ENCODE assay signal across 25 cellular contexts in genomic region chr13:50912851-50913250, GRCh38. TPM values are rescaled to one million over a fixed set of nuclear protein-coding genes. Genes with fewer than 3 reads are reported as not detected.
DNase-seq lines count a peak whose midpoint lies in the region; ATAC-seq and TF ChIP-seq lines count a peak whose summit lies in the region.
"Had no signal": no experiment of that assay in that cellular context is flagged by ENCODE, and none has a peak within 500 bp of the region (broad histone marks: within the 10 kb centered on the region; RNA-seq: fewer than 3 reads in every experiment).

No MANE protein-coding gene starts in this region.

- H3K4me3 ChIP-seq in Panc1 (ENCODE audit: low read depth in 2 of 2, low read length in 2 of 2) (no peak overlapping the region), hepatocyte (no peak overlapping the region)
- H3K4me3 ChIP-seq: PC-9, transverse colon had no signal

- H3K36me3 ChIP-seq in Panc1 (ENCODE audit: control insufficient read depth, insufficient read depth, low read length): no peaks in the 10 kb centered on the region; the same call in 1 of the 2 replicates
- H3K36me3 ChIP-seq in hepatocyte (replicated peaks; ENCODE audit: insufficient read depth, low read depth): no peaks in the 10 kb centered on the region
- H3K36me3 ChIP-seq: transverse colon had no signal

- no peaks in the 10 kb centered on the region for H4K20me1 ChIP-seq in hepatocyte (ENCODE audit: insufficient read depth, poor library complexity, severe bottlenecking)

- H3K27me3 Mint-ChIP-seq in activated naive CD8-positive, alpha-beta T cell treated with anti-CD3 and anti-CD28 coated beads, Interleukin-2, amount 10 ng/mL, durations not matched to agents 7 days and 5 days: no peaks in the 10 kb centered on the region
- H3K27me3 Mint-ChIP-seq in activated naive CD8-positive, alpha-beta T cell treated with anti-CD3 and anti-CD28 coated beads, Interleukin-2, amount 50 U/mL, for 24 hours: no peaks in the 10 kb centered on the region
- H3K27me3 Mint-ChIP-seq in activated CD4-positive, alpha-beta T cell treated with anti-CD3 and anti-CD28 coated beads, Interleukin-2, amount 10 ng/mL, durations not matched to agents 24 days and 14 days: no peaks in the 10 kb centered on the region
- H3K27me3 Mint-ChIP-seq: activated CD4-positive, alpha-beta T cell treated with anti-CD3 and anti-CD28 coated beads, Interleukin-2, amount 10 ng/mL, durations not matched to agents 7 days and 5 days; activated naive CD8-positive, alpha-beta T cell treated with anti-CD3 and anti-CD28 coated beads for 36 hours; activated T-helper 17 cell treated with anti-CD3 and anti-CD28 coated beads, Interleukin-2, amount 50 U/mL, for 72 hours; naive B cell; stimulated activated naive CD8-positive, alpha-beta T cell treated with anti-CD3 and anti-CD28 coated beads, Interleukin-15, Interleukin-2, amounts not matched to agents 100 ng/mL and 50 ng/mL, for 24 hours; T-cell had no signal

- peaks cover 60% of the 10 kb centered on the region for H3K4me1 Mint-ChIP-seq in activated naive CD8-positive, alpha-beta T cell treated with anti-CD3 and anti-CD28 coated beads, Interleukin-2, amount 10 ng/mL, durations not matched to agents 7 days and 5 days
- peaks cover 70% of the 10 kb centered on the region for H3K4me1 Mint-ChIP-seq in activated naive CD8-positive, alpha-beta T cell treated with anti-CD3 and anti-CD28 coated beads, Interleukin-2, amount 50 U/mL, for 24 hours
- H3K4me1 Mint-ChIP-seq in activated CD4-positive, alpha-beta T cell treated with anti-CD3 and anti-CD28 coated beads, Interleukin-2, amount 10 ng/mL, durations not matched to agents 24 days and 14 days: peaks cover 58% of the 10 kb centered on the region

- H3K27ac Mint-ChIP-seq in activated naive CD8-positive, alpha-beta T cell treated with anti-CD3 and anti-CD28 coated beads, Interleukin-2, amount 10 ng/mL, durations not matched to agents 7 days and 5 days: no peak overlapping the region
- no peak overlapping the region for H3K27ac Mint-ChIP-seq in activated naive CD8-positive, alpha-beta T cell treated with anti-CD3 and anti-CD28 coated beads, Interleukin-2, amount 50 U/mL, for 24 hours
- H3K27ac Mint-ChIP-seq in activated CD4-positive, alpha-beta T cell treated with anti-CD3 and anti-CD28 coated beads, Interleukin-2, amount 10 ng/mL, durations not matched to agents 24 days and 14 days: no peak overlapping the region
- H3K27ac Mint-ChIP-seq: activated naive CD8-positive, alpha-beta T cell treated with anti-CD3 and anti-CD28 coated beads for 36 hours; stimulated activated naive CD8-positive, alpha-beta T cell treated with anti-CD3 and anti-CD28 coated beads, Interleukin-15, Interleukin-2, amounts not matched to agents 100 ng/mL and 50 ng/mL, for 24 hours had no signal

- POLR2A ChIA-PET in activated naive CD8-positive, alpha-beta T cell treated with anti-CD3 and anti-CD28 coated beads, Interleukin-2, amount 10 ng/mL, durations not matched to agents 7 days and 5 days (lab: Charles Lee): interaction anchor here (0.5 to 4.1 kb wide), 2 partner anchors 90 to 787 kb away, joined by 3 to 46 read pairs; no protein-coding TSS in a partner anchor
- POLR2A ChIA-PET in Panc1 (lab: Charles Lee): no interaction called here

- H3K9me3 ChIP-seq in Panc1 (ENCODE audit: control insufficient read depth, insufficient read depth, low read depth, low read length) (no peaks in the 10 kb centered on the region), hepatocyte (ENCODE audit: low read depth) (no peaks in the 10 kb centered on the region)
- H3K9me3 ChIP-seq: transverse colon had no signal

- peak overlapping the region; percentile 50 for H3K4me2 ChIP-seq in hepatocyte

- BruUV-seq in Panc1 (replicated peaks; lab: Mats Ljungman, UMichigan): no TSS peak

- peak overlapping the region; percentile 94 for H3K4me3 Mint-ChIP-seq in activated naive CD8-positive, alpha-beta T cell treated with anti-CD3 and anti-CD28 coated beads, Interleukin-2, amount 10 ng/mL, durations not matched to agents 7 days and 5 days
- H3K4me3 Mint-ChIP-seq in activated naive CD8-positive, alpha-beta T cell treated with anti-CD3 and anti-CD28 coated beads, Interleukin-2, amount 50 U/mL, for 24 hours: no peak overlapping the region
- H3K4me3 Mint-ChIP-seq in activated CD4-positive, alpha-beta T cell treated with anti-CD3 and anti-CD28 coated beads, Interleukin-2, amount 10 ng/mL, durations not matched to agents 24 days and 14 days: no peak overlapping the region

- H3K9me3 Mint-ChIP-seq in activated naive CD8-positive, alpha-beta T cell treated with anti-CD3 and anti-CD28 coated beads, Interleukin-2, amount 10 ng/mL, durations not matched to agents 7 days and 5 days: no peaks in the 10 kb centered on the region
- H3K9me3 Mint-ChIP-seq in activated naive CD8-positive, alpha-beta T cell treated with anti-CD3 and anti-CD28 coated beads, Interleukin-2, amount 50 U/mL, for 24 hours: no peaks in the 10 kb centered on the region
- peaks cover 4% of the 10 kb centered on the region for H3K9me3 Mint-ChIP-seq in activated CD4-positive, alpha-beta T cell treated with anti-CD3 and anti-CD28 coated beads, Interleukin-2, amount 10 ng/mL, durations not matched to agents 24 days and 14 days
- H3K9me3 Mint-ChIP-seq: activated naive CD8-positive, alpha-beta T cell treated with anti-CD3 and anti-CD28 coated beads for 36 hours; activated T-helper 17 cell treated with anti-CD3 and anti-CD28 coated beads, Interleukin-2, amount 50 U/mL, for 72 hours; naive B cell; stimulated activated naive CD8-positive, alpha-beta T cell treated with anti-CD3 and anti-CD28 coated beads, Interleukin-15, Interleukin-2, amounts not matched to agents 100 ng/mL and 50 ng/mL, for 24 hours; T-cell had no signal

- H3K4me1 ChIP-seq in Panc1 (ENCODE audit: control insufficient read depth, insufficient read depth, low read length) (peaks cover 34% of the 10 kb centered on the region), hepatocyte (ENCODE audit: insufficient read depth) (peaks cover 23% of the 10 kb centered on the region)

- peaks cover 7% of the 10 kb centered on the region for H3K36me3 Mint-ChIP-seq in activated naive CD8-positive, alpha-beta T cell treated with anti-CD3 and anti-CD28 coated beads, Interleukin-2, amount 10 ng/mL, durations not matched to agents 7 days and 5 days
- peaks cover 5% of the 10 kb centered on the region for H3K36me3 Mint-ChIP-seq in activated naive CD8-positive, alpha-beta T cell treated with anti-CD3 and anti-CD28 coated beads, Interleukin-2, amount 50 U/mL, for 24 hours (ENCODE audit: low read depth)
- peaks cover 4% of the 10 kb centered on the region for H3K36me3 Mint-ChIP-seq in activated CD4-positive, alpha-beta T cell treated with anti-CD3 and anti-CD28 coated beads, Interleukin-2, amount 10 ng/mL, durations not matched to agents 24 days and 14 days (ENCODE audit: low read depth)
- H3K36me3 Mint-ChIP-seq: naive B cell, T-cell had no signal

- peaks cover 64% of the 10 kb centered on the region for H3K79me2 ChIP-seq in hepatocyte

- H3K27ac ChIP-seq in Panc1 (ENCODE audit: low read length) (peak overlapping the region; percentile 61; the same call in 1 of the 2 replicates), hepatocyte (no peak overlapping the region)
- H3K27ac ChIP-seq: PC-9 had no signal

- H2AFZ ChIP-seq in hepatocyte: no peak overlapping the region
- H2AFZ ChIP-seq: PC-9 had no signal

- intact Hi-C loops in Panc1 (cut with micrococcal nuclease; ENCODE audit: unreplicated experiment): loop anchor here (5.0 to 10.0 kb wide), 2 partner anchors 162 to 386 kb away; no protein-coding TSS in a partner anchor
- intact Hi-C loops in activated CD4-positive, alpha-beta T cell treated with anti-CD3 and anti-CD28 coated beads, Interleukin-2, amount 10 ng/mL, durations not matched to agents 24 days and 14 days (cut with micrococcal nuclease): loop anchor here (1.0 to 10.0 kb wide), 9 partner anchors 112 to 936 kb away; no protein-coding TSS in a partner anchor

- in situ Hi-C loops in Panc1 (cut with HindIII; ENCODE audit: low pct_unique_long_range_greater_than_20kb, low sequenced_read_pairs): no loop called here
- in situ Hi-C loops in G401 (cut with HindIII; ENCODE audit: low sequenced_read_pairs): no loop called here

- H3K27me3 ChIP-seq in Panc1 (ENCODE audit: control insufficient read depth, insufficient read depth, low read length): no peaks in the 10 kb centered on the region
- no peaks in the 10 kb centered on the region for H3K27me3 ChIP-seq in hepatocyte
- H3K27me3 ChIP-seq: transverse colon had no signal

- ATAC-seq in activated naive CD8-positive, alpha-beta T cell treated with anti-CD3 and anti-CD28 coated beads, Interleukin-2, amount 10 ng/mL, durations not matched to agents 7 days and 5 days (ENCODE audit: low read depth): no peak
- no peak for ATAC-seq in activated naive CD8-positive, alpha-beta T cell treated with anti-CD3 and anti-CD28 coated beads, Interleukin-2, amount 50 U/mL, for 24 hours
- ATAC-seq in Panc1 (no peak), HG02798 (IDR thresholded peaks at IDR 0.05; ENCODE audit: poor library complexity, unreplicated experiment) (no peak), HG03469 (IDR thresholded peaks at IDR 0.05; ENCODE audit: unreplicated experiment) (no peak)
- ATAC-seq: activated T-helper 17 cell treated with anti-CD3 and anti-CD28 coated beads, Interleukin-2, amount 50 U/mL, for 72 hours; T-cell had no signal

- TF ChIP-seq CTCF in Panc1 (IDR thresholded peaks at IDR 0.05): no peak
- TF ChIP-seq CTCF in hepatocyte (IDR thresholded peaks at IDR 0.05; ENCODE audit: poor library complexity): no peak

- H3K9me2 ChIP-seq in hepatocyte (replicated peaks; ENCODE audit: insufficient read depth): no peaks in the 10 kb centered on the region

- 18% methylated on average over 2 of the region's 2 CpGs for WGBS in hepatocyte (ENCODE audit: low lambda C conversion rate, missing lambda C conversion rate)

- CTCF ChIA-PET in Panc1 (lab: Charles Lee): no interaction called here

- DNase-seq in activated naive CD8-positive, alpha-beta T cell treated with anti-CD3 and anti-CD28 coated beads, Interleukin-2, amount 10 ng/mL, durations not matched to agents 7 days and 5 days: no peak
- DNase-seq in activated naive CD8-positive, alpha-beta T cell treated with anti-CD3 and anti-CD28 coated beads, Interleukin-2, amount 50 U/mL, for 24 hours: no peak
- DNase-seq in Panc1 (ENCODE audit: low read depth, low spot score) (no peak), hepatocyte (ENCODE audit: low spot score) (no peak), G401 (ENCODE audit: low spot score) (no peak)
- no peak for DNase-seq in activated CD4-positive, alpha-beta T cell treated with anti-CD3 and anti-CD28 coated beads, Interleukin-2, amount 10 ng/mL, durations not matched to agents 24 days and 14 days
- DNase-seq: activated CD4-positive, alpha-beta T cell treated with anti-CD3 and anti-CD28 coated beads, Interleukin-2, amount 10 ng/mL, durations not matched to agents 7 days and 5 days; activated CD8-positive, alpha-beta memory T cell treated with anti-CD3 and anti-CD28 coated beads, Interleukin-2, amount 50 U/mL, for 4 hours; activated naive CD8-positive, alpha-beta T cell treated with anti-CD3 and anti-CD28 coated beads for 36 hours; EL; naive B cell; NCI-H1092; NCI-H1930; NCI-H226; NCI-H82; PC-9; retina; SIG-M5; stimulated activated CD4-positive, alpha-beta T cell treated with anti-CD3 and anti-CD28 coated beads, Interleukin-4, amount 100 ng/mL, for 1 hour; T-cell; transverse colon had no signal

RNA-seq across cellular contexts. Expression of gene RNASEH2B, which starts 3.3 kb away (rescaled TPM):
- 100 to 1,000 TPM; 101 to 103 TPM for total RNA-seq in activated naive CD8-positive, alpha-beta T cell treated with anti-CD3 and anti-CD28 coated beads, Interleukin-2, amount 10 ng/mL, durations not matched to agents 7 days and 5 days
- total RNA-seq in Panc1 (2021; ENCODE audit: unreplicated experiment): 37.8 TPM
- polyA plus RNA-seq in Panc1 (2012; ENCODE audit: insufficient read length): 21.6 TPM
- total RNA-seq in hepatocyte: 30.9 and 42.5 TPM in 2 replicates
- 22.3 and 27.5 TPM in 2 replicates for polyA plus RNA-seq in hepatocyte
- total RNA-seq in activated CD4-positive, alpha-beta T cell treated with anti-CD3 and anti-CD28 coated beads, Interleukin-2, amount 10 ng/mL, durations not matched to agents 24 days and 14 days: 57.9 and 61.0 TPM in 2 replicates
- total RNA-seq in G401 (2014; rRNA removed; shearing (Covaris generic)): 41.6 and 68.9 TPM in 2 replicates
